In the genomic region with DNA sequence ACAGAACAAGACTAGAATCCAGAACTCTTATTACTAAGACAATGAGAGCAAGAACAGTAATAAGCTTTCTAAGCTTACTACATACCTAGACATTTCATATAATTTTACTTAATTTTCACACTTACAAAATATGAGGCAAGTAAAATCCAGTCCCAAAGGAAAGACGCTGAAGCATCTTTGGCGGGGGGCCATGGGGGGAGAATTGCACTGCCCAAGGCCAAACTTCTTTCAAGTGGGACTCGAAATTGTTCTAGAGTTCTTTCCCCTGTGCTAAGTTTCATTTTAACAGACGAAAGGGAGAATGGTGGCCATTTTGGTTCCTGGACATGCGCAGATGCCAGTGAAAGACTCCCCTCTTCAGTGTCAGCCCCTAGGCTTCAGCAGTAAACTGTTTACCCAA, we compare ENCODE assay signal across 11 cellular contexts.
"Had no signal": no experiment of that assay in that cellular context is flagged by ENCODE, and none has a peak within 500 bp of the region (broad histone marks: within the 10 kb centered on the region; RNA-seq: fewer than 3 reads in every experiment).

No MANE protein-coding gene starts in this region.

- H3K4me3 Mint-ChIP-seq: activated B cell treated with CpG ODN at 0.5 μM for 24 hours; activated naive CD8-positive, alpha-beta T cell treated with anti-CD3 and anti-CD28 coated beads, Interleukin-2, amount 10 ng/mL, durations not matched to agents 7 days and 5 days; activated T-cell treated with anti-CD3 and anti-CD28 coated beads, Interleukin-2, amount 50 U/mL, for 72 hours; immature natural killer cell; naive thymus-derived CD4-positive, alpha-beta T cell had no signal

- H3K9me3 Mint-ChIP-seq: activated B cell treated with CpG ODN at 0.5 μM for 24 hours; activated naive CD8-positive, alpha-beta T cell treated with anti-CD3 and anti-CD28 coated beads, Interleukin-2, amount 10 ng/mL, durations not matched to agents 7 days and 5 days; activated T-cell treated with anti-CD3 and anti-CD28 coated beads, Interleukin-2, amount 50 U/mL, for 72 hours; immature natural killer cell; naive thymus-derived CD4-positive, alpha-beta T cell had no signal

- H3K27ac Mint-ChIP-seq: activated naive CD8-positive, alpha-beta T cell treated with anti-CD3 and anti-CD28 coated beads, Interleukin-2, amount 10 ng/mL, durations not matched to agents 7 days and 5 days had no signal

- ATAC-seq: activated T-cell treated with anti-CD3 and anti-CD28 coated beads, Interleukin-2, amount 50 U/mL, for 72 hours; naive thymus-derived CD4-positive, alpha-beta T cell had no signal

- H3K4me1 Mint-ChIP-seq: activated naive CD8-positive, alpha-beta T cell treated with anti-CD3 and anti-CD28 coated beads, Interleukin-2, amount 10 ng/mL, durations not matched to agents 7 days and 5 days had no signal

- H3K27me3 Mint-ChIP-seq: activated B cell treated with CpG ODN at 0.5 μM for 24 hours; activated naive CD8-positive, alpha-beta T cell treated with anti-CD3 and anti-CD28 coated beads, Interleukin-2, amount 10 ng/mL, durations not matched to agents 7 days and 5 days; naive thymus-derived CD4-positive, alpha-beta T cell had no signal

- DNase-seq: activated B cell treated with CpG ODN at 0.5 μM for 24 hours; activated CD4-positive, alpha-beta T cell treated with anti-CD3 and anti-CD28 coated beads for 48 hours; activated CD8-positive, alpha-beta memory T cell treated with anti-CD3 and anti-CD28 coated beads, Interleukin-2, amount 50 U/mL, for 48 hours; activated naive CD8-positive, alpha-beta T cell treated with anti-CD3 and anti-CD28 coated beads, Interleukin-2, amount 10 ng/mL, durations not matched to agents 7 days and 5 days; activated T-cell treated with anti-CD3 and anti-CD28 coated beads, Interleukin-2, amount 50 U/mL, for 72 hours; brain microvascular endothelial cell; cortex of kidney; effector CD8-positive, alpha-beta T cell; esophagus squamous epithelium; immature natural killer cell; naive thymus-derived CD4-positive, alpha-beta T cell had no signal
